ENCODE assay signal across 9 cellular contexts in genomic region chr2:73907840-73908452, GRCh38. TPM values are rescaled to one million over a fixed set of nuclear protein-coding genes. Genes with fewer than 3 reads are reported as not detected.
DNase-seq lines count a peak whose midpoint lies in the region; ATAC-seq and TF ChIP-seq lines count a peak whose summit lies in the region.
"Had no signal": no experiment of that assay in that cellular context is flagged by ENCODE, and none has a peak within 500 bp of the region (broad histone marks: within the 10 kb centered on the region; RNA-seq: fewer than 3 reads in every experiment).

No MANE protein-coding gene starts in this region.

- DNase-seq in D341Med (ENCODE audit: low spot score) (peak; percentile 43), NCI-H510A (lab: John Stamatoyannopoulos, UW) (peak; percentile 68), activated T-cell treated with anti-CD3 and anti-CD28 coated beads for 48 hours (ENCODE audit: low read depth) (peak; percentile 45), left ventricle myocardium inferior (no peak), NCI-H226 (no peak)
- peak in 2 of 3 experiments; percentile 23 to 29 for DNase-seq in stimulated activated CD4-positive, alpha-beta T cell treated with anti-CD3 and anti-CD28 coated beads, TNF-alpha, amount 100 ng/mL, for 24 hours (ENCODE audit: low read depth in 3 of 3)

- intact Hi-C loops in left ventricle myocardium inferior (cut with micrococcal nuclease) = no loop called here

- peaks cover 2% of the 10 kb centered on the region for H3K27me3 ChIP-seq in left ventricle myocardium inferior (ENCODE audit: low read depth)

- CTCF ChIA-PET in HEK293 (lab: Yijun Ruan, JAX) = interaction anchor here (0.7 to 1.2 kb wide), 9 partner anchors 13 to 427 kb away, joined by 3 to 5 read pairs (median 4); no protein-coding TSS in a partner anchor

- H3K27ac ChIP-seq in HEK293 (ENCODE audit: extremely low read depth, low read depth, low read length) (0 out of 2 replicates have a peak overlapping the region, but pooled peaks have one; percentile 8), left ventricle myocardium inferior (replicated peaks) (no peak overlapping the region)
- H3K27ac ChIP-seq: HL-60 had no signal

- TF ChIP-seq CTCF in HEK293 (tag by site-specific recombination; IDR thresholded peaks at IDR 0.05) = peak; percentile 63
- peak; percentile 50 for TF ChIP-seq CTCF in left ventricle myocardium inferior (IDR thresholded peaks at IDR 0.05; ENCODE audit: borderline replicate concordance)

- H3K36me3 ChIP-seq in HEK293 (ENCODE audit: control insufficient read depth in 2 of 2, insufficient read depth in 1 of 2, low read length in 2 of 2) (no peaks in the 10 kb centered on the region), left ventricle myocardium inferior (no peaks in the 10 kb centered on the region)

- POLR2A ChIA-PET in HEK293 (lab: Yijun Ruan, JAX) = no interaction called here

- no peak overlapping the region for H3K4me3 ChIP-seq in HEK293 (ENCODE audit: low read depth, low read length)
- H3K4me3 ChIP-seq in left ventricle myocardium inferior = no peak overlapping the region

- H3K4me1 ChIP-seq in HEK293 (ENCODE audit: control insufficient read depth, insufficient read depth, low read length) = peaks cover 9% of the 10 kb centered on the region
- no peaks in the 10 kb centered on the region for H3K4me1 ChIP-seq in left ventricle myocardium inferior

- no peaks in the 10 kb centered on the region for H3K9me3 ChIP-seq in HEK293 (ENCODE audit: control insufficient read depth, insufficient read depth, low read depth, low read length)
- H3K9me3 ChIP-seq in left ventricle myocardium inferior (replicated peaks) = no peaks in the 10 kb centered on the region

- no peak for ATAC-seq in GM19035 (IDR thresholded peaks at IDR 0.05; ENCODE audit: unreplicated experiment)

TF ChIP-seq in HEK293, 187 proteins besides CTCF, POLR2A, EP300 and RAD21 (continues in another document):
- no peak for TF ChIP-seq ZNF776 (tag by site-specific recombination; IDR thresholded peaks at IDR 0.05; ENCODE audit: borderline replicate concordance)
- TF ChIP-seq ZBTB8A (tag by site-specific recombination; IDR thresholded peaks at IDR 0.05) = no peak
- TF ChIP-seq ZFP41 (tag by site-specific recombination; IDR thresholded peaks at IDR 0.05; ENCODE audit: borderline replicate concordance) = no peak
- no peak for TF ChIP-seq ZNF174 (tag by site-specific recombination; IDR thresholded peaks at IDR 0.05)
- TF ChIP-seq ZNF140 (tag by site-specific recombination; IDR thresholded peaks at IDR 0.05) = 0 out of 2 replicates have a peak, but pooled peaks have one; percentile 15
- no peak for TF ChIP-seq ZNF280C (tag by site-specific recombination; IDR thresholded peaks at IDR 0.05)
- TF ChIP-seq ZBTB21 (tag by site-specific recombination; IDR thresholded peaks at IDR 0.05) = peak; percentile 51; the same call in 1 of the 2 replicates
- no peak for TF ChIP-seq ZBTB49 (tag by site-specific recombination; IDR thresholded peaks at IDR 0.05; ENCODE audit: low read depth)
- TF ChIP-seq ZNF274 (IDR thresholded peaks at IDR 0.05; ENCODE audit: low read length) = no peak
- TF ChIP-seq ZNF274 (tag by site-specific recombination; IDR thresholded peaks at IDR 0.05; ENCODE audit: borderline replicate concordance) = no peak
- 0 out of 2 replicates have a peak, but pooled peaks have one; percentile 24 for TF ChIP-seq ZNF423 (tag by site-specific recombination; IDR thresholded peaks at IDR 0.05)
- no peak for TF ChIP-seq GFI1B (tag by site-specific recombination; IDR thresholded peaks at IDR 0.05)
- 0 out of 2 replicates have a peak, but pooled peaks have one; percentile 22 for TF ChIP-seq KLF10 (tag by site-specific recombination; IDR thresholded peaks at IDR 0.05)
- no peak for TF ChIP-seq ZNF138 (tag by site-specific recombination; IDR thresholded peaks at IDR 0.05; ENCODE audit: borderline replicate concordance)
- no peak for TF ChIP-seq ZNF350 (tag by site-specific recombination; IDR thresholded peaks at IDR 0.05)
- TF ChIP-seq ZNF391 (tag by site-specific recombination; IDR thresholded peaks at IDR 0.05; ENCODE audit: borderline replicate concordance, low read depth) = no peak
- peak; percentile 28; the same call in 1 of the 2 replicates for TF ChIP-seq SP7 (tag by site-specific recombination; IDR thresholded peaks at IDR 0.05)
- TF ChIP-seq ZNF561 (tag by site-specific recombination; IDR thresholded peaks at IDR 0.05; ENCODE audit: borderline replicate concordance) = peak; percentile 56; the same call in 1 of the 2 replicates
- TF ChIP-seq ZBTB10 (tag by site-specific recombination; IDR thresholded peaks at IDR 0.05) = no peak

RNA-seq across cellular contexts. Expression of gene ACTG2, which starts 15.1 kb away (rescaled TPM):
- 1.6 TPM for total RNA-seq in left ventricle myocardium inferior

RNA-seq across cellular contexts. Expression of gene DGUOK, which starts 18.7 kb away (rescaled TPM):
- 21.9 TPM for total RNA-seq in left ventricle myocardium inferior

Comparison
In these comparisons a context has a peak if more than half of its experiments do, and no peak if none do; other contexts are left out.
1. DNase-seq: peak in D341Med (single experiment), NCI-H510A (single experiment), activated T-cell treated with anti-CD3 and anti-CD28 coated beads for 48 hours (single experiment) and stimulated activated CD4-positive, alpha-beta T cell treated with anti-CD3 and anti-CD28 coated beads, TNF-alpha, amount 100 ng/mL, for 24 hours (2 of 3); none in left ventricle myocardium inferior (single experiment) and NCI-H226 (single experiment).